8 cellular contexts compared by ENCODE assay signal in the genomic region with DNA sequence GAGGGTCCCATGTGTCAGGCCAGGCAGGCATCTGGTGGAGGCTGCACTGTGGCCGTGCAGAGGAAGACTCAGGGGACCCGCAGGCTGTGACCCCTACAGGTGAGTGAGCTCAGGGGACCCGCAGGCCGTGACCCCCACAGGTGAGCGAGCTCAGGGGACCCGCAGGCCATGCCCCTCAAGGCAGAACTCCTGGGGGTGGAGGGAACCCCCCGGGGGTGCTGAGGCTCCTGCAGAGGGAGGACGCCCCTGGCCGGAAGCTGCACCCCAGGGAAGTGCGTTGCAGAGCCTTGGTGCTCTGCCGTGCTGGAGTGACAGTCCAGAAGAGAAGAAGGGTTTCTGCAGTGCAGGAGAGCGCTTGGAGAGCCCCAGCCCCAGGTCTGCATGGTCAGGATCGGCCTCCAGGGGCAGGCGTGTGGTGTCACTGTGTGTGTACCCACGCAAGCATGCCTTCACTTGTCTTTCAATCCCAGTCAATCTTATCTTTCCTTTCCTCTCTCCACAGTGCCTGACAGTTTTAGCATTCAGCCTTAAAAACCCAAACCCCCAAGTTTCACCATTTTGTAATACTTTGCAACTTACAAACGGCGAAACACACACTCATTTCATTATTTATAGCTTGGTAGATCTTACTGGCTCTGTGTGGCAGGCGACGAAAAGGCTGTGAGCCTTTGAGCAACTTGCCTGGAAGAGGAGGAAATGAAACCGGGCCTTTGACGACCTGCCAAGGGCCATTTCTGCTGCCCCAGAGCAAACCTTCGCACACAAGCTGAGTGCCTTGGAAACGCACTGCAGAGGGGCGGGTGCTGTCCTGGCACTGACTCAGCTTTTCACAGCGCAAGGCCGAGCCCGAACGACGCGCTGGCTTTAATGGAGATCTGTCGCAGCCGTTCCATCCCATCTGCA.
A peak's percentile ranks its signal among the peaks of the same experiment; 100 is the strongest.
DNase-seq lines count a peak whose midpoint lies in the region; ATAC-seq and TF ChIP-seq lines count a peak whose summit lies in the region.

No MANE protein-coding gene starts in this region.

- TF ChIP-seq POLR2A in vagina (IDR thresholded peaks at IDR 0.05): no peak

- H3K9me3 ChIP-seq in HEK293 (ENCODE audit: control insufficient read depth, insufficient read depth, low read depth, low read length): no peaks in the 10 kb centered on the region
- H3K9me3 ChIP-seq in psoas muscle: no peaks in the 10 kb centered on the region
- H3K9me3 ChIP-seq in vagina: no peaks in the 10 kb centered on the region

- peak; percentile 59 to 80 (median 67) for ATAC-seq in psoas muscle
- no peak for ATAC-seq in activated T-helper 17 cell treated with anti-CD3 and anti-CD28 coated beads, Interleukin-2, amount 50 U/mL, for 72 hours (replicated peaks)

- intact Hi-C loops in psoas muscle (cut with DNase I) (loop anchor here (1.0 to 10.0 kb wide), 6 partner anchors 210 to 850 kb away; no protein-coding TSS in a partner anchor), vagina (cut with DNase I) (loop anchor here (5.0 kb wide), 1 partner anchor 443 kb away; no protein-coding TSS in a partner anchor)

- CTCF ChIA-PET in HEK293 (lab: Yijun Ruan, JAX) (interaction anchor here (0.6 to 11.3 kb wide), 16 partner anchors 10 to 1639 kb away, joined by 3 to 261 read pairs (median 4); no protein-coding TSS in a partner anchor), RWPE1 (lab: Yijun Ruan, JAX) (interaction anchor here (0.6 to 2.3 kb wide), 7 partner anchors 10 to 633 kb away, joined by 3 to 10 read pairs (median 4); no protein-coding TSS in a partner anchor)

- H3K27me3 ChIP-seq in psoas muscle (ENCODE audit: insufficient read depth in 3 of 3, low read length in 2 of 3): no peaks in the 10 kb centered on the region
- no peaks in the 10 kb centered on the region for H3K27me3 ChIP-seq in vagina

- 44 to 53% (median 46%) methylated on average over 31 to 32 of the region's 32 CpGs for WGBS in psoas muscle, 3 donors

- H3K4me1 ChIP-seq in HEK293 (ENCODE audit: control insufficient read depth, insufficient read depth, low read length) (no peaks in the 10 kb centered on the region), psoas muscle (peaks cover 7% of the 10 kb centered on the region), vagina (peaks cover 11% of the 10 kb centered on the region)

- H3K4me3 ChIP-seq in HEK293 (ENCODE audit: low read depth, low read length) (no peak overlapping the region), fibroblast of the aortic adventitia (ENCODE audit: low read depth, low read length) (no peak overlapping the region), psoas muscle (peak overlapping the region; percentile 47), vagina (peak overlapping the region in 1 of 2 donors; percentile 13)

- no peak overlapping the region for H3K27ac Mint-ChIP-seq in activated T-helper 17 cell treated with anti-CD3 and anti-CD28 coated beads, Interleukin-2, amount 50 U/mL, for 72 hours

- H3K27ac ChIP-seq in HEK293 (ENCODE audit: extremely low read depth, low read depth, low read length) (no peak overlapping the region), RWPE1 (peak overlapping the region; percentile 74), psoas muscle (no peak overlapping the region), vagina (no peak overlapping the region)

- POLR2A ChIA-PET in HEK293 (lab: Yijun Ruan, JAX): no interaction called here
- POLR2A ChIA-PET in RWPE1 (lab: Yijun Ruan, JAX; ENCODE audit: low non-redundant PET): no interaction called here

- DNase-seq in RWPE1 (ENCODE audit: low spot score): peak; percentile 45
- peak; percentile 26 for DNase-seq in fibroblast of the aortic adventitia (ENCODE audit: low read depth)
- DNase-seq in psoas muscle: peak; percentile 61 to 81
- DNase-seq in vagina (ENCODE audit: extremely low spot score in 2 of 2): no peak
- DNase-seq in NCI-H1417 (lab: John Stamatoyannopoulos, UW): no peak
- no peak for DNase-seq in NK-92 treated with Interleukin-12 subunit alpha and Interleukin-12 subunit beta, amount 100 ng/mL, for 24 hours (lab: John Stamatoyannopoulos, UW)

- no peaks in the 10 kb centered on the region for H3K27me3 Mint-ChIP-seq in activated T-helper 17 cell treated with anti-CD3 and anti-CD28 coated beads, Interleukin-2, amount 50 U/mL, for 72 hours

- no peaks in the 10 kb centered on the region for H3K36me3 Mint-ChIP-seq in activated T-helper 17 cell treated with anti-CD3 and anti-CD28 coated beads, Interleukin-2, amount 50 U/mL, for 72 hours (ENCODE audit: low read depth)

- H3K36me3 ChIP-seq in HEK293 (ENCODE audit: control insufficient read depth in 2 of 2, insufficient read depth in 1 of 2, low read length in 2 of 2) (no peaks in the 10 kb centered on the region), psoas muscle (ENCODE audit: insufficient read depth in 1 of 2, low read depth in 1 of 2) (no peaks in the 10 kb centered on the region), vagina (no peaks in the 10 kb centered on the region)

- H3K4me1 Mint-ChIP-seq in activated T-helper 17 cell treated with anti-CD3 and anti-CD28 coated beads, Interleukin-2, amount 50 U/mL, for 72 hours: no peaks in the 10 kb centered on the region

- H3K9me3 Mint-ChIP-seq in activated T-helper 17 cell treated with anti-CD3 and anti-CD28 coated beads, Interleukin-2, amount 50 U/mL, for 72 hours: no peaks in the 10 kb centered on the region

- TF ChIP-seq CTCF in HEK293 (tag by site-specific recombination; IDR thresholded peaks at IDR 0.05) (no peak), RWPE1 (conservative IDR thresholded peaks at IDR 0.05; ENCODE audit: low read depth) (peak; percentile 44), fibroblast of the aortic adventitia (IDR thresholded peaks at IDR 0.05; ENCODE audit: insufficient read depth, low read length) (no peak), psoas muscle (IDR thresholded peaks at IDR 0.05) (peak; percentile 8), vagina (IDR thresholded peaks at IDR 0.05) (peak in 1 of 3 experiments; percentile 9)

- H3K4me3 Mint-ChIP-seq in activated T-helper 17 cell treated with anti-CD3 and anti-CD28 coated beads, Interleukin-2, amount 50 U/mL, for 72 hours: no peak overlapping the region

TF ChIP-seq in HEK293, 187 proteins besides CTCF, POLR2A, EP300 and RAD21:
- TF ChIP-seq ZIC2 (tag by site-specific recombination; IDR thresholded peaks at IDR 0.05): 0 out of 2 replicates have a peak, but pooled peaks have one; percentile 10
- TF ChIP-seq, protein P1, sequence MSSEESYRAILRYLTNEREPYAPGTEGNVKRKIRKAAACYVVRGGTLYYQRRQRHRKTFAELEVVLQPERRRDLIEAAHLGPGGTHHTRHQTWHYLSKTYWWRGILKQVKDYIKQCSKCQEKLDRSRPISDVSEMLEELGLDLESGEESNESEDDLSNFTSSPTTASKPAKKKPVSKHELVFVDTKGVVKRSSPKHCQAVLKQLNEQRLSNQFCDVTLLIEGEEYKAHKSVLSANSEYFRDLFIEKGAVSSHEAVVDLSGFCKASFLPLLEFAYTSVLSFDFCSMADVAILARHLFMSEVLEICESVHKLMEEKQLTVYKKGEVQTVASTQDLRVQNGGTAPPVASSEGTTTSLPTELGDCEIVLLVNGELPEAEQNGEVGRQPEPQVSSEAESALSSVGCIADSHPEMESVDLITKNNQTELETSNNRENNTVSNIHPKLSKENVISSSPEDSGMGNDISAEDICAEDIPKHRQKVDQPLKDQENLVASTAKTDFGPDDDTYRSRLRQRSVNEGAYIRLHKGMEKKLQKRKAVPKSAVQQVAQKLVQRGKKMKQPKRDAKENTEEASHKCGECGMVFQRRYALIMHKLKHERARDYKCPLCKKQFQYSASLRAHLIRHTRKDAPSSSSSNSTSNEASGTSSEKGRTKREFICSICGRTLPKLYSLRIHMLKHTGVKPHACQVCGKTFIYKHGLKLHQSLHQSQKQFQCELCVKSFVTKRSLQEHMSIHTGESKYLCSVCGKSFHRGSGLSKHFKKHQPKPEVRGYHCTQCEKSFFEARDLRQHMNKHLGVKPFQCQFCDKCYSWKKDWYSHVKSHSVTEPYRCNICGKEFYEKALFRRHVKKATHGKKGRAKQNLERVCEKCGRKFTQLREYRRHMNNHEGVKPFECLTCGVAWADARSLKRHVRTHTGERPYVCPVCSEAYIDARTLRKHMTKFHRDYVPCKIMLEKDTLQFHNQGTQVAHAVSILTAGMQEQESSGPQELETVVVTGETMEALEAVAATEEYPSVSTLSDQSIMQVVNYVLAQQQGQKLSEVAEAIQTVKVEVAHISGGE (tag by site-specific recombination; conservative IDR thresholded peaks at IDR 0.05; ENCODE audit: low read depth): no peak

Comparison
In these comparisons a context has a peak if more than half of its experiments do, and no peak if none do; other contexts are left out.
1. CTCF ChIP-seq: peak in RWPE1 (single experiment) and psoas muscle (single experiment); none in HEK293 (single experiment) and fibroblast of the aortic adventitia (single experiment).
2. DNase-seq: peak in RWPE1 (single experiment), fibroblast of the aortic adventitia (single experiment) and psoas muscle (2 of 2); none in vagina (0 of 2), NCI-H1417 (0 of 3) and NK-92 treated with Interleukin-12 subunit alpha and Interleukin-12 subunit beta, amount 100 ng/mL, for 24 hours (single experiment).